Comparison of ENCODE assay signal across 8 cellular contexts in genomic region chr4:26860922-26861433, GRCh38. TPM values are rescaled to one million over a fixed set of nuclear protein-coding genes. Genes with fewer than 3 reads are reported as not detected.
DNase-seq lines count a peak whose midpoint lies in the region; ATAC-seq, FAIRE-seq and TF ChIP-seq lines count a peak whose summit lies in the region.

No MANE protein-coding gene starts in this region.

- H3K4me2 ChIP-seq in BLaER1: peak overlapping the region; percentile 86

- H3K9me3 ChIP-seq in BLaER1 (no peaks in the 10 kb centered on the region), SJSA1 (replicated peaks) (no peaks in the 10 kb centered on the region), heart left ventricle (no peaks in the 10 kb centered on the region)

- H4K20me1 ChIP-seq in BLaER1: peaks cover 35% of the 10 kb centered on the region

- H3K9ac ChIP-seq in BLaER1: peak overlapping the region; percentile 94

- no peaks in the 10 kb centered on the region for H3K27me3 Mint-ChIP-seq in activated naive CD8-positive, alpha-beta T cell
- no peaks in the 10 kb centered on the region for H3K27me3 Mint-ChIP-seq in progenitor cell of endocrine pancreas

- H3K27me3 ChIP-seq in BLaER1 (no peaks in the 10 kb centered on the region), SJSA1 (replicated peaks) (no peaks in the 10 kb centered on the region), heart left ventricle (no peaks in the 10 kb centered on the region)

- peaks cover 44% of the 10 kb centered on the region for H3K4me1 ChIP-seq in BLaER1
- peaks cover 24% of the 10 kb centered on the region; the same call in 1 of the 2 replicates for H3K4me1 ChIP-seq in SJSA1 (replicated peaks)
- peaks cover 0 to 70% (median 39%) of the 10 kb centered on the region in 12 donors for H3K4me1 ChIP-seq in heart left ventricle

- 0 to 1% (median 0%) methylated on average over 32 to 70 of the region's 70 CpGs for WGBS in heart left ventricle, 4 donors

- no peaks in the 10 kb centered on the region for H3K9me3 Mint-ChIP-seq in activated naive CD8-positive, alpha-beta T cell (ENCODE audit: low read depth)
- H3K9me3 Mint-ChIP-seq in progenitor cell of endocrine pancreas (ENCODE audit: low read depth): no peaks in the 10 kb centered on the region

- peaks cover 65% of the 10 kb centered on the region for H3K4me1 Mint-ChIP-seq in activated naive CD8-positive, alpha-beta T cell (ENCODE audit: low read depth)
- peaks cover 51% of the 10 kb centered on the region for H3K4me1 Mint-ChIP-seq in progenitor cell of endocrine pancreas (ENCODE audit: low read depth)

- FAIRE-seq in D721Med (lab: Jason Lieb, UNC): no peak

- no peak for TF ChIP-seq POLR2A in heart left ventricle (IDR thresholded peaks at IDR 0.05)

- DNase-seq in SJSA1 (ENCODE audit: low read depth in 1 of 2, low spot score in 2 of 2) (peak; percentile 40 to 65), heart left ventricle (peak in 4 of 5 donors; percentile 46 to 85 (median 57)), progenitor cell of endocrine pancreas (ENCODE audit: low spot score, unreplicated experiment) (peak; percentile 51), D721Med (ENCODE audit: insufficient read length, low spot score) (no peak)

- TF ChIP-seq CTCF in heart left ventricle (IDR thresholded peaks at IDR 0.05) (no peak), progenitor cell of endocrine pancreas (IDR thresholded peaks at IDR 0.05; ENCODE audit: unreplicated experiment) (no peak), D721Med (IDR thresholded peaks at IDR 0.05; ENCODE audit: insufficient read depth, missing control alignments) (no peak)

- no peaks in the 10 kb centered on the region for H3K36me3 Mint-ChIP-seq in activated naive CD8-positive, alpha-beta T cell
- no peaks in the 10 kb centered on the region for H3K36me3 Mint-ChIP-seq in progenitor cell of endocrine pancreas (ENCODE audit: insufficient read depth)

- peak overlapping the region; percentile 96 for H3K27ac Mint-ChIP-seq in activated naive CD8-positive, alpha-beta T cell
- peak overlapping the region; percentile 98 for H3K27ac Mint-ChIP-seq in progenitor cell of endocrine pancreas

- ATAC-seq in GM19328 (IDR thresholded peaks at IDR 0.05; ENCODE audit: unreplicated experiment) (peak; percentile 19), HG03354 (IDR thresholded peaks at IDR 0.05; ENCODE audit: poor library complexity, severe bottlenecking, unreplicated experiment) (peak; percentile 33), heart left ventricle (peak in 2 of 4 donors; percentile 13 to 35)

- H3K36me3 ChIP-seq in BLaER1: peaks cover under 1% of the 10 kb centered on the region; the same call in 1 of the 2 replicates
- peaks cover 5% of the 10 kb centered on the region; the same call in 1 of the 2 replicates for H3K36me3 ChIP-seq in SJSA1
- no peaks in the 10 kb centered on the region for H3K36me3 ChIP-seq in heart left ventricle

- intact Hi-C loops in heart left ventricle (cut with DNase I): loop anchor here in 6 of 10 donors (2.0 to 10.0 kb wide), 12 partner anchors 46 to 544 kb away; partner anchors contain the start of gene TBC1D19 (in 2 of the 6)

- peak overlapping the region; percentile 96 for H3K4me3 Mint-ChIP-seq in activated naive CD8-positive, alpha-beta T cell
- peak overlapping the region; percentile 99 for H3K4me3 Mint-ChIP-seq in progenitor cell of endocrine pancreas (ENCODE audit: low read depth)

- H3K27ac ChIP-seq in BLaER1: peak overlapping the region; percentile 96
- H3K27ac ChIP-seq in SJSA1: peak overlapping the region; percentile 23; the same call in 1 of the 2 replicates
- H3K27ac ChIP-seq in heart left ventricle: peak overlapping the region; percentile 56 to 97 (median 94)

- H3K4me3 ChIP-seq in BLaER1: peak overlapping the region; percentile 95
- H3K4me3 ChIP-seq in SJSA1: peak overlapping the region; percentile 81
- peak overlapping the region; percentile 61 to 93 (median 82) for H3K4me3 ChIP-seq in heart left ventricle

RNA-seq across cellular contexts. Expression of gene STIM2, which starts 0.3 kb away (rescaled TPM):
- total RNA-seq in SJSA1 (2014; rRNA removed; shearing (Covaris generic)): 13.1 and 27.9 TPM in 2 replicates
- total RNA-seq in heart left ventricle (10 to 100 TPM in 4 of 9 donors, 1 to 10 TPM in 5; 7.5 to 17.3 (median 9.9) TPM), progenitor cell of endocrine pancreas (48.7 and 49.3 TPM in 2 replicates)
- polyA plus RNA-seq in heart left ventricle: 1 to 10 TPM; 4.6 to 6.7 TPM

Comparison
In these comparisons a context has a peak if more than half of its experiments do, and no peak if none do; other contexts are left out.
1. H3K27ac ChIP-seq: peak in every context shown above with its lines; median percentile 96 in BLaER1; 94 in heart left ventricle; 23 in SJSA1.